Comparison of ENCODE assay signal across 8 cellular contexts in genomic region chr14:94036328-94037167, GRCh38. TPM values are rescaled to one million over a fixed set of nuclear protein-coding genes. Genes with fewer than 3 reads are reported as not detected.
DNase-seq lines count a peak whose midpoint lies in the region; ATAC-seq and TF ChIP-seq lines count a peak whose summit lies in the region.

No MANE protein-coding gene starts in this region.

- DNase-seq in Daoy (ENCODE audit: low read depth) (peak; percentile 76), T follicular helper cell (ENCODE audit: low read depth) (peak; percentile 61), right atrium auricular region (ENCODE audit: low spot score) (peak; percentile 81), sigmoid colon (no peak)
- peak; percentile 67 for DNase-seq in Jurkat, Clone E6-1 (ENCODE audit: low read depth, low spot score)
- DNase-seq in activated naive CD8-positive, alpha-beta T cell treated with anti-CD3 and anti-CD28 coated beads, Interleukin-2, amount 50 U/mL, for 24 hours = peak; percentile 80

- no peak overlapping the region for H3K4me3 Mint-ChIP-seq in activated naive CD8-positive, alpha-beta T cell treated with anti-CD3 and anti-CD28 coated beads, Interleukin-2, amount 50 U/mL, for 24 hours

- H3K27me3 Mint-ChIP-seq in activated naive CD8-positive, alpha-beta T cell treated with anti-CD3 and anti-CD28 coated beads, Interleukin-2, amount 50 U/mL, for 24 hours = no peaks in the 10 kb centered on the region

- H3K36me3 Mint-ChIP-seq in activated naive CD8-positive, alpha-beta T cell treated with anti-CD3 and anti-CD28 coated beads, Interleukin-2, amount 50 U/mL, for 24 hours (ENCODE audit: low read depth) = no peaks in the 10 kb centered on the region

- no peaks in the 10 kb centered on the region for H3K27me3 ChIP-seq in right atrium auricular region
- H3K27me3 ChIP-seq in sigmoid colon = no peaks in the 10 kb centered on the region

- H3K27ac Mint-ChIP-seq in activated naive CD8-positive, alpha-beta T cell treated with anti-CD3 and anti-CD28 coated beads, Interleukin-2, amount 50 U/mL, for 24 hours = peak overlapping the region; percentile 44

- WGBS in sigmoid colon, 2 donors = 25 to 38% methylated on average over 12 of the region's 12 CpGs

- H3K4me1 Mint-ChIP-seq in activated naive CD8-positive, alpha-beta T cell treated with anti-CD3 and anti-CD28 coated beads, Interleukin-2, amount 50 U/mL, for 24 hours = peaks cover 3% of the 10 kb centered on the region

- no peak for TF ChIP-seq EP300 in sigmoid colon (IDR thresholded peaks at IDR 0.05)

- ATAC-seq in GM21529 (IDR thresholded peaks at IDR 0.05; ENCODE audit: unreplicated experiment) = peak; percentile 96
- ATAC-seq in activated naive CD8-positive, alpha-beta T cell treated with anti-CD3 and anti-CD28 coated beads, Interleukin-2, amount 50 U/mL, for 24 hours = peak; percentile 90
- ATAC-seq in HG02571 (IDR thresholded peaks at IDR 0.05; ENCODE audit: unreplicated experiment) = no peak

- TF ChIP-seq CTCF in right atrium auricular region (IDR thresholded peaks at IDR 0.05) (peak; percentile 69 to 88), sigmoid colon (IDR thresholded peaks at IDR 0.05) (peak; percentile 67 to 88 (median 74))

- H3K36me3 ChIP-seq in right atrium auricular region (no peaks in the 10 kb centered on the region), sigmoid colon (no peaks in the 10 kb centered on the region)

- H3K27ac ChIP-seq in right atrium auricular region = no peak overlapping the region
- H3K27ac ChIP-seq in sigmoid colon = no peak overlapping the region

- no peak overlapping the region for H3K4me3 ChIP-seq in Jurkat, Clone E6-1 (ENCODE audit: low read length)
- H3K4me3 ChIP-seq in right atrium auricular region = no peak overlapping the region
- no peak overlapping the region for H3K4me3 ChIP-seq in sigmoid colon

- H3K4me1 ChIP-seq in right atrium auricular region (peaks cover 0 to 17% of the 10 kb centered on the region in 2 donors), sigmoid colon (peaks cover 0 to 7% (median 2%) of the 10 kb centered on the region in 4 donors)

- H3K9me3 Mint-ChIP-seq in activated naive CD8-positive, alpha-beta T cell treated with anti-CD3 and anti-CD28 coated beads, Interleukin-2, amount 50 U/mL, for 24 hours = no peaks in the 10 kb centered on the region

- H3K9me3 ChIP-seq in right atrium auricular region (no peaks in the 10 kb centered on the region), sigmoid colon (no peaks in the 10 kb centered on the region)

- no peak for TF ChIP-seq POLR2A in sigmoid colon (IDR thresholded peaks at IDR 0.05)

- intact Hi-C loops in sigmoid colon (cut with DNase I) = loop anchor here (2.0 to 5.0 kb wide), 2 partner anchors 100 to 141 kb away; no protein-coding TSS in a partner anchor

RNA-seq across cellular contexts. Expression of gene OTUB2, which starts 10.4 kb away (rescaled TPM):
- total RNA-seq in Daoy (2014; rRNA removed; shearing (Covaris generic)) = 2.7 and 3.1 TPM in 2 replicates
- polyA plus RNA-seq in Jurkat, Clone E6-1 (2012; ENCODE audit: insufficient read depth, insufficient read length) = 2.6 TPM
- total RNA-seq in right atrium auricular region = under 1 TPM; 0.43 to 0.48 TPM
- under 1 TPM; 0.14 to 0.71 (median 0.52) TPM for total RNA-seq in sigmoid colon
- 1 to 10 TPM in 2 of 3 donors, under 1 TPM in 1; 0.60 to 2.3 (median 2.0) TPM for polyA plus RNA-seq in sigmoid colon

RNA-seq across cellular contexts. Expression of gene CCDC197, which starts 39.4 kb away (rescaled TPM):
- not detected in 2 replicates for total RNA-seq in Daoy (2014; rRNA removed; shearing (Covaris generic))
- polyA plus RNA-seq in Jurkat, Clone E6-1 (2012; ENCODE audit: insufficient read depth, insufficient read length) = not detected
- not detected for total RNA-seq in right atrium auricular region
- total RNA-seq in sigmoid colon = not detected
- polyA plus RNA-seq in sigmoid colon = not detected

RNA-seq across cellular contexts. Expression of gene DDX24, which starts 44.5 kb away (rescaled TPM):
- total RNA-seq in Daoy (2014; rRNA removed; shearing (Covaris generic)) = 215 and 264 TPM in 2 replicates
- polyA plus RNA-seq in Jurkat, Clone E6-1 (2012; ENCODE audit: insufficient read depth, insufficient read length) = 322 TPM
- total RNA-seq in right atrium auricular region (100 to 1,000 TPM; 166 to 178 TPM), sigmoid colon (100 to 1,000 TPM; 109 to 147 (median 133) TPM)
- 10 to 100 TPM; 42.5 to 63.5 (median 43.2) TPM for polyA plus RNA-seq in sigmoid colon

RNA-seq across cellular contexts. Expression of gene IFI27L1, which starts 44.6 kb away (rescaled TPM):
- 15.6 and 23.6 TPM in 2 replicates for total RNA-seq in Daoy (2014; rRNA removed; shearing (Covaris generic))
- polyA plus RNA-seq in Jurkat, Clone E6-1 (2012; ENCODE audit: insufficient read depth, insufficient read length) = 118 TPM
- total RNA-seq in right atrium auricular region = 10 to 100 TPM; 13.8 to 21.1 TPM
- total RNA-seq in sigmoid colon = 1 to 10 TPM; 6.7 to 8.6 (median 7.7) TPM
- polyA plus RNA-seq in sigmoid colon = 10 to 100 TPM; 25.1 to 49.5 (median 30.6) TPM
